In genomic region chrX:2697741-2698294, GRCh38 we compare ENCODE assay signal across 9 cellular contexts. TPM values are rescaled to one million over a fixed set of nuclear protein-coding genes. Genes with fewer than 3 reads are reported as not detected.
A peak's percentile ranks its signal among the peaks of the same experiment; 100 is the strongest.
DNase-seq lines count a peak whose midpoint lies in the region; ATAC-seq and TF ChIP-seq lines count a peak whose summit lies in the region.
"Had no signal": no experiment of that assay in that cellular context is flagged by ENCODE, and none has a peak within 500 bp of the region (broad histone marks: within the 10 kb centered on the region; RNA-seq: fewer than 3 reads in every experiment).

No MANE protein-coding gene starts in this region.

- H3K79me2 ChIP-seq in OCI-LY1 (ENCODE audit: insufficient read depth, low read length), result no peaks in the 10 kb centered on the region

- TF ChIP-seq CTCF in OCI-LY1 (IDR thresholded peaks at IDR 0.05; ENCODE audit: low read length) (no peak), fibroblast of mammary gland (conservative IDR thresholded peaks at IDR 0.05; ENCODE audit: control insufficient read depth, insufficient read depth, low read depth, low read length) (no peak), GM13976 (IDR thresholded peaks at IDR 0.05; ENCODE audit: borderline replicate concordance, control extremely low read depth, extremely low read depth, insufficient read depth, missing control alignments) (no peak)

- no peaks in the 10 kb centered on the region for H3F3A ChIP-seq in OCI-LY1 (ENCODE audit: insufficient read depth, low read length)

- H3K36me3 ChIP-seq in OCI-LY1 (ENCODE audit: insufficient read depth, low read length) (no peaks in the 10 kb centered on the region), thymus (ENCODE audit: control insufficient read depth, insufficient read depth) (peaks cover 29% of the 10 kb centered on the region)

- DNase-seq in activated T-cell treated with anti-CD3 and anti-CD28 coated beads, Interleukin-2, amount 50 U/mL, for 4 hours, result no peak
- DNase-seq in activated T-cell treated with anti-CD3 and anti-CD28 coated beads for 4 hours, result no peak
- DNase-seq in fibroblast of mammary gland (ENCODE audit: low read depth), result peak; percentile 60
- no peak for DNase-seq in HuH-7 (ENCODE audit: low spot score)
- DNase-seq in LoVo (ENCODE audit: low spot score), result no peak
- no peak for DNase-seq in GM13976 (ENCODE audit: low spot score)
- DNase-seq: NCI-H1105 had no signal

- H3K36me3 Mint-ChIP-seq in activated T-cell treated with anti-CD3 and anti-CD28 coated beads, Interleukin-2, amount 50 U/mL, for 4 hours (ENCODE audit: insufficient read depth), result peaks cover 46% of the 10 kb centered on the region

- no peaks in the 10 kb centered on the region for H3K27me3 Mint-ChIP-seq in activated T-cell treated with anti-CD3 and anti-CD28 coated beads, Interleukin-2, amount 50 U/mL, for 4 hours (ENCODE audit: low read depth)

- no peaks in the 10 kb centered on the region for H4K20me1 ChIP-seq in OCI-LY1 (ENCODE audit: insufficient read depth, low read length)

- H3K27me3 ChIP-seq in OCI-LY1 (ENCODE audit: insufficient read depth, low read length) (no peaks in the 10 kb centered on the region), thymus (ENCODE audit: control insufficient read depth, insufficient read depth) (no peaks in the 10 kb centered on the region)

- in situ Hi-C loops in GM13976 (cut with MboI; ENCODE audit: low sequenced_read_pairs, unreplicated experiment), result no loop called here

- H3K4me3 ChIP-seq in OCI-LY1 (ENCODE audit: low read depth, low read length, poor library complexity, severe bottlenecking), result no peak overlapping the region
- no peak overlapping the region for H3K4me3 ChIP-seq in fibroblast of mammary gland (ENCODE audit: control insufficient read depth, low read depth, low read length)
- peak overlapping the region; percentile 41 for H3K4me3 ChIP-seq in thymus (ENCODE audit: low read length)

- no peak for ATAC-seq in activated T-cell treated with anti-CD3 and anti-CD28 coated beads, Interleukin-2, amount 50 U/mL, for 4 hours

- H3K4me3 Mint-ChIP-seq in activated T-cell treated with anti-CD3 and anti-CD28 coated beads, Interleukin-2, amount 50 U/mL, for 4 hours, result peak overlapping the region; percentile 71

- H3K9me3 ChIP-seq in OCI-LY1 (ENCODE audit: low read length) (no peaks in the 10 kb centered on the region), thymus (ENCODE audit: control insufficient read depth) (no peaks in the 10 kb centered on the region)

- H3K4me2 ChIP-seq in OCI-LY1 (ENCODE audit: low read length), result peak overlapping the region; percentile 32; the same call in 1 of the 2 replicates

- H3K9me2 ChIP-seq in OCI-LY1 (ENCODE audit: low read depth, low read length), result no peaks in the 10 kb centered on the region

- 11% methylated on average over 9 of the region's 9 CpGs for WGBS in thymus

- H3K9ac ChIP-seq in OCI-LY1 (ENCODE audit: low read length), result no peak overlapping the region

- H3K4me1 ChIP-seq in OCI-LY1 (ENCODE audit: insufficient read depth, low read length, severe bottlenecking) (peaks cover 82% of the 10 kb centered on the region), thymus (ENCODE audit: control insufficient read depth, insufficient read depth, low read length) (peaks cover 45% of the 10 kb centered on the region)

- no peak overlapping the region for H2AFZ ChIP-seq in OCI-LY1 (ENCODE audit: low read length)

- no peaks in the 10 kb centered on the region for H3K9me3 Mint-ChIP-seq in activated T-cell treated with anti-CD3 and anti-CD28 coated beads, Interleukin-2, amount 50 U/mL, for 4 hours

- H3K4me1 Mint-ChIP-seq in activated T-cell treated with anti-CD3 and anti-CD28 coated beads, Interleukin-2, amount 50 U/mL, for 4 hours (ENCODE audit: low read depth), result peaks cover 96% of the 10 kb centered on the region

- H3K27ac ChIP-seq in OCI-LY1 (ENCODE audit: low read depth, low read length, poor library complexity, severe bottlenecking), result peak overlapping the region; percentile 39
- peak overlapping the region; percentile 61 for H3K27ac ChIP-seq in thymus (ENCODE audit: low read depth)

RNA-seq across cellular contexts. Expression of gene CD99, which starts 6.7 kb away (rescaled TPM):
- 100 to 1,000 TPM; 138 to 219 (median 164) TPM for total RNA-seq in activated T-cell treated with anti-CD3 and anti-CD28 coated beads, Interleukin-2, amount 50 U/mL, for 4 hours
- polyA plus RNA-seq in thymus, result 547 TPM

RNA-seq across cellular contexts. Expression of gene XG, which starts 54.0 kb away (rescaled TPM):
- total RNA-seq in activated T-cell treated with anti-CD3 and anti-CD28 coated beads, Interleukin-2, amount 50 U/mL, for 4 hours, result not detected
- polyA plus RNA-seq in thymus, result 1.3 TPM
